7 cellular contexts compared by ENCODE assay signal in genomic region chr17:64534187-64534586, GRCh38. TPM values are rescaled to one million over a fixed set of nuclear protein-coding genes. Genes with fewer than 3 reads are reported as not detected.
DNase-seq lines count a peak whose midpoint lies in the region; ATAC-seq, FAIRE-seq and TF ChIP-seq lines count a peak whose summit lies in the region.

No MANE protein-coding gene starts in this region.

- H3K9ac ChIP-seq in GM12878 (ENCODE audit: control insufficient read depth, insufficient read depth, low read length), result no peak overlapping the region

- H3K27me3 Mint-ChIP-seq in natural killer cell (ENCODE audit: low read depth in 2 of 2), result no peaks in the 10 kb centered on the region

- TF ChIP-seq CTCF in GM12878 (IDR thresholded peaks at IDR 0.05 in 2 of 3, conservative IDR thresholded peaks at IDR 0.05 in 1 of 3; ENCODE audit: control insufficient read depth in 2 of 3, extremely low read depth in 1 of 3, insufficient read depth in 1 of 3, low read depth in 3 of 3, low read length in 3 of 3), result peak in 2 of 3 experiments; percentile 25 to 31; a peak in 2 of 6 replicates
- TF ChIP-seq CTCF in natural killer cell (IDR thresholded peaks at IDR 0.05), result no peak

- intact Hi-C loops in GM12878 (cut with micrococcal nuclease; ENCODE audit: unreplicated experiment), result no loop called here
- intact Hi-C loops in natural killer cell (cut with micrococcal nuclease), result no loop called here

- H3K79me2 ChIP-seq in GM12878 (ENCODE audit: control insufficient read depth, insufficient read depth, low read length), result no peaks in the 10 kb centered on the region

- BruUV-seq in GM12878 (replicated peaks; lab: Mats Ljungman, UMichigan), result no TSS peak

- FAIRE-seq in GM12878 (lab: Jason Lieb, UNC), result no peak

- in situ Hi-C loops in GM12878 (cut with MboI), result no loop called here

- no peaks in the 10 kb centered on the region for H3K9me3 Mint-ChIP-seq in natural killer cell

- POLR2A ChIA-PET in GM12878 (lab: Charles Lee), result interaction anchor here (1.0 to 1.6 kb wide), 2 partner anchors 18 to 41 kb away, joined by 3 to 6 read pairs; no protein-coding TSS in a partner anchor

- H3K4me3 Mint-ChIP-seq in natural killer cell, result no peak overlapping the region

- no peak for TF ChIP-seq POLR2A in GM12878 (IDR thresholded peaks at IDR 0.05; ENCODE audit: low read depth, low read length)

- H3K4me1 Mint-ChIP-seq in natural killer cell, result peaks cover 0 to 10% of the 10 kb centered on the region in 2 donors

- H3K36me3 Mint-ChIP-seq in natural killer cell, result peaks cover 44% of the 10 kb centered on the region

- peak; percentile 57 for ATAC-seq in GM12878
- peak in 2 of 3 donors; percentile 33 to 47 for ATAC-seq in natural killer cell

- no peak for TF ChIP-seq EP300 in GM12878 (IDR thresholded peaks at IDR 0.05; ENCODE audit: borderline replicate concordance in 1 of 2, control insufficient read depth in 1 of 2, low read depth in 2 of 2, low read length in 2 of 2)

- SMC1A ChIA-PET in GM12878 (lab: Charles Lee; ENCODE audit: uncharacterized antibody, unreplicated experiment), result interaction anchor here (0.6 to 1.4 kb wide), 6 partner anchors 14 to 753 kb away, joined by 3 to 5 read pairs (median 4); no protein-coding TSS in a partner anchor

- CTCF ChIA-PET in GM12878 (lab: Yijun Ruan, JAX), result interaction anchor here (0.6 to 2.5 kb wide), 7 partner anchors 19 to 115 kb away, joined by 3 to 9 read pairs (median 5); no protein-coding TSS in a partner anchor

- no peak overlapping the region for H3K27ac ChIP-seq in GM12878 (ENCODE audit: control insufficient read depth, insufficient read depth)

- no peak overlapping the region for H3K4me3 ChIP-seq in MG63
- no peak overlapping the region for H3K4me3 ChIP-seq in GM12878

- H3K27me3 ChIP-seq in MG63, result no peaks in the 10 kb centered on the region
- no peaks in the 10 kb centered on the region for H3K27me3 ChIP-seq in GM12878 (replicated peaks in 1 of 2; ENCODE audit: control insufficient read depth in 2 of 2, insufficient read depth in 2 of 2, low read length in 1 of 2)

- H2AFZ ChIP-seq in GM12878 (ENCODE audit: control insufficient read depth, low read depth, low read length), result no peak overlapping the region

- H3K4me1 ChIP-seq in GM12878 (ENCODE audit: control insufficient read depth, insufficient read depth, low read length), result no peaks in the 10 kb centered on the region

- WGBS in GM12878 (ENCODE audit: insufficient coverage, insufficient replicate concordance, low lambda C conversion rate, missing lambda C conversion rate), result 97% methylated on average over 3 of the region's 3 CpGs

- peak; percentile 30 for DNase-seq in EL
- DNase-seq in MG63, result peak; percentile 26
- DNase-seq in GM12878 (ENCODE audit: low read depth, low spot score), result no peak
- no peak for DNase-seq in natural killer cell
- no peak for DNase-seq in kidney glomerular epithelial cell (lab: John Stamatoyannopoulos, UW)
- no peak for DNase-seq in DMS79 (lab: John Stamatoyannopoulos, UW)
- no peak for DNase-seq in anterior cingulate cortex (lab: John Stamatoyannopoulos, UW)

- peak overlapping the region; percentile 34 to 73 for H3K27ac Mint-ChIP-seq in natural killer cell

- H3K9me3 ChIP-seq in MG63, result no peaks in the 10 kb centered on the region
- no peaks in the 10 kb centered on the region for H3K9me3 ChIP-seq in GM12878 (replicated peaks; ENCODE audit: control insufficient read depth, insufficient read depth, low read length)

- H4K20me1 ChIP-seq in GM12878 (ENCODE audit: control insufficient read depth, insufficient read depth), result no peaks in the 10 kb centered on the region

- RAD21 ChIA-PET in GM12878 (lab: Charles Lee; ENCODE audit: unreplicated experiment), result interaction anchor here (1.1 kb wide), 1 partner anchor 115 kb away, joined by 6 read pairs; no protein-coding TSS in a partner anchor

- H3K4me2 ChIP-seq in GM12878 (ENCODE audit: control insufficient read depth, insufficient read depth), result no peak overlapping the region

- H3K36me3 ChIP-seq in MG63 (peaks cover 98% of the 10 kb centered on the region), GM12878 (ENCODE audit: control insufficient read depth in 2 of 2, insufficient read depth in 2 of 2, low read length in 1 of 2) (peaks cover 13 to 49% of the 10 kb centered on the region in 2 experiments)

- TF ChIP-seq RAD21 in GM12878 (IDR thresholded peaks at IDR 0.05; ENCODE audit: insufficient read depth, low read depth, low read length), result no peak

TF ChIP-seq in GM12878, 131 proteins besides CTCF, POLR2A, EP300 and RAD21:
- TF ChIP-seq ETV6 (conservative IDR thresholded peaks at IDR 0.05 in 1 of 2, IDR thresholded peaks at IDR 0.05 in 1 of 2; ENCODE audit: borderline replicate concordance in 1 of 2, low read depth in 1 of 2) (no peak), HDAC6 (IDR thresholded peaks at IDR 0.05; ENCODE audit: unreplicated experiment) (no peak), SMC3 (IDR thresholded peaks at IDR 0.05; ENCODE audit: borderline replicate concordance, low read length) (peak; percentile 19; the same call in 1 of the 2 replicates)
TF ChIP-seq in GM12878: peak in this region for 1.

RNA-seq across cellular contexts. Expression of gene CEP95, which starts 27.4 kb away (rescaled TPM):
- 9.1 and 17.7 TPM in 2 replicates for total RNA-seq in MG63 (2014; rRNA removed; shearing (Covaris generic); ENCODE audit: low replicate concordance)
- 185 and 189 TPM in 2 replicates for total RNA-seq in GM12878 (2013; cell fraction: nucleolus; rRNA removed)
- total RNA-seq in GM12878 (2014; rRNA removed) (28.4 and 31.3 TPM in 2 replicates), GM12878 (2014; rRNA removed; fragmentation: Illumina TruSeq; extraction: Trizol) (35.1 and 36.6 TPM in 2 replicates), GM12878 (2021) (25.0 and 27.8 TPM in 2 replicates), natural killer cell (100 to 1,000 TPM; 152 to 187 (median 186) TPM)
- 30.9 TPM for polyA plus RNA-seq in GM12878 (2011; ENCODE audit: low read depth)
- polyA plus RNA-seq in GM12878 (2011; rRNA removed) (54.9 and 76.9 TPM in 2 replicates), GM12878 (2014; fragmentation: Illumina TruSeq; extraction: Trizol) (37.2 and 41.8 TPM in 2 replicates), GM12878 (2014; fragmentation: Nextera tagmentation; extraction: Ambion mirVana) (10 to 100 TPM; 17.7 to 22.6 TPM), GM12878 (2014; rRNA removed) (32.9 and 36.6 TPM in 2 replicates), GM12878 (2016; fragmentation: Nextera tagmentation; extraction: Ambion mirVana) (10 to 100 TPM; 24.7 to 25.5 TPM)
- polyA plus RNA-seq in GM12878 (2011; cell fraction: cytosol; rRNA removed), result 14.0 and 14.4 TPM in 2 replicates
- 89.8 and 130 TPM in 2 replicates for polyA plus RNA-seq in GM12878 (2011; cell fraction: nucleus; rRNA removed)
- polyA plus RNA-seq in GM12878 (2012), result 37.3 and 43.4 TPM in 2 replicates
- 29.8 and 30.0 TPM in 2 replicates for polyA minus RNA-seq in GM12878 (2011; rRNA and poly(A)+ RNA removed)
- 10.2 and 22.7 TPM in 2 replicates for polyA minus RNA-seq in GM12878 (2011; cell fraction: cytosol; rRNA and poly(A)+ RNA removed)
- polyA minus RNA-seq in GM12878 (2011; cell fraction: nucleus; rRNA and poly(A)+ RNA removed), result 38.3 and 61.3 TPM in 2 replicates

RNA-seq across cellular contexts. Expression of gene DDX5, which starts 28.1 kb away (rescaled TPM):
- 420 and 1,383 TPM in 2 replicates for total RNA-seq in MG63 (2014; rRNA removed; shearing (Covaris generic); ENCODE audit: low replicate concordance)
- total RNA-seq in GM12878 (2013; cell fraction: nucleolus; rRNA removed), result 814 and 838 TPM in 2 replicates
- total RNA-seq in GM12878 (2014; rRNA removed) (257 and 299 TPM in 2 replicates), GM12878 (2014; rRNA removed; fragmentation: Illumina TruSeq; extraction: Trizol) (482 and 485 TPM in 2 replicates), GM12878 (2021) (713 and 715 TPM in 2 replicates), natural killer cell (1,000 to 10,000 TPM; 2,956 to 3,334 (median 3,276) TPM)
- 329 TPM for polyA plus RNA-seq in GM12878 (2011; ENCODE audit: low read depth)
- polyA plus RNA-seq in GM12878 (2011; rRNA removed) (766 and 1,007 TPM in 2 replicates), GM12878 (2014; fragmentation: Illumina TruSeq; extraction: Trizol) (689 and 910 TPM in 2 replicates), GM12878 (2014; fragmentation: Nextera tagmentation; extraction: Ambion mirVana) (100 to 1,000 TPM; 530 to 888 TPM), GM12878 (2014; rRNA removed) (1,062 and 1,423 TPM in 2 replicates), GM12878 (2016; fragmentation: Nextera tagmentation; extraction: Ambion mirVana) (100 to 1,000 TPM; 723 to 740 TPM)
- polyA plus RNA-seq in GM12878 (2011; cell fraction: cytosol; rRNA removed), result 509 and 785 TPM in 2 replicates
- polyA plus RNA-seq in GM12878 (2011; cell fraction: nucleus; rRNA removed), result 2,281 and 3,127 TPM in 2 replicates
- polyA plus RNA-seq in GM12878 (2012), result 326 and 388 TPM in 2 replicates
- polyA minus RNA-seq in GM12878 (2011; rRNA and poly(A)+ RNA removed), result 294 and 317 TPM in 2 replicates
- 228 and 246 TPM in 2 replicates for polyA minus RNA-seq in GM12878 (2011; cell fraction: cytosol; rRNA and poly(A)+ RNA removed)
- 742 and 1,263 TPM in 2 replicates for polyA minus RNA-seq in GM12878 (2011; cell fraction: nucleus; rRNA and poly(A)+ RNA removed)

RNA-seq across cellular contexts. Expression of gene POLG2, which starts 37.3 kb away (rescaled TPM):
- total RNA-seq in MG63 (2014; rRNA removed; shearing (Covaris generic); ENCODE audit: low replicate concordance), result 2.8 and 10.4 TPM in 2 replicates
- total RNA-seq in GM12878 (2013; cell fraction: nucleolus; rRNA removed), result 67.1 and 73.4 TPM in 2 replicates
- total RNA-seq in GM12878 (2014; rRNA removed) (17.1 and 18.0 TPM in 2 replicates), GM12878 (2014; rRNA removed; fragmentation: Illumina TruSeq; extraction: Trizol) (22.0 and 22.8 TPM in 2 replicates), GM12878 (2021) (20.6 and 27.3 TPM in 2 replicates), natural killer cell (10 to 100 TPM; 34.7 to 65.3 (median 41.2) TPM)
- polyA plus RNA-seq in GM12878 (2011; ENCODE audit: low read depth), result 11.2 TPM
- polyA plus RNA-seq in GM12878 (2011; rRNA removed) (24.8 and 32.9 TPM in 2 replicates), GM12878 (2014; fragmentation: Illumina TruSeq; extraction: Trizol) (22.4 and 24.9 TPM in 2 replicates), GM12878 (2014; fragmentation: Nextera tagmentation; extraction: Ambion mirVana) (10 to 100 TPM; 10.2 to 13.5 TPM), GM12878 (2014; rRNA removed) (22.3 and 27.7 TPM in 2 replicates), GM12878 (2016; fragmentation: Nextera tagmentation; extraction: Ambion mirVana) (10 to 100 TPM; 22.1 to 26.7 TPM)
- polyA plus RNA-seq in GM12878 (2011; cell fraction: cytosol; rRNA removed), result 10.6 and 12.0 TPM in 2 replicates
- 28.2 and 31.3 TPM in 2 replicates for polyA plus RNA-seq in GM12878 (2011; cell fraction: nucleus; rRNA removed)
- 17.8 and 18.2 TPM in 2 replicates for polyA plus RNA-seq in GM12878 (2012)
- 10.4 and 12.3 TPM in 2 replicates for polyA minus RNA-seq in GM12878 (2011; rRNA and poly(A)+ RNA removed)
- 4.7 and 9.5 TPM in 2 replicates for polyA minus RNA-seq in GM12878 (2011; cell fraction: cytosol; rRNA and poly(A)+ RNA removed)
- polyA minus RNA-seq in GM12878 (2011; cell fraction: nucleus; rRNA and poly(A)+ RNA removed), result 19.0 and 23.3 TPM in 2 replicates

Comparison
In these comparisons a context has a peak if more than half of its experiments do, and no peak if none do; other contexts are left out.
1. DNase-seq: peak in EL (single experiment) and MG63 (single experiment); none in GM12878 (single experiment), natural killer cell (single experiment), kidney glomerular epithelial cell (single experiment), DMS79 (single experiment) and anterior cingulate cortex (0 of 58).